In the genomic region with DNA sequence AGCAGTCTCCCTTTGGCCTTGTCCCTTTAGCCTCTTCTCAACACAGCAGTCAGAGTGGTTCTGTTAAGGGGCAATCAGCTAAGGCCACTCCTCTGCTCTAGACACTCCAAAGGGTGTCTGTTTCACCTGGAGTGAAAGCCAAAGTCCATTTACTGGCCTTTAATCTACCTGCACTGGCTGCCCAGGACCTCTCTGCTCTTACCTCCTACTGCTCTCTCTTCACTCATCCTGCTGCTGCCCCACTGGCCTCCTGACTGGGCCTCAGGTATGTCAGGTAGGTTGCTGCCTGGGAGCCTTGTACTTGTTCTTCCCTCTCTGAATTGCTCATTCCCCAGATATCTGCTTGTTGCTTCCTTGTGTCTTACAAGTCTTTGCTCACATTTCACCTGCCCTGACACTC, we compare ENCODE assay signal across 2 cellular contexts.
TF ChIP-seq lines count a peak whose summit lies in the region.

No MANE protein-coding gene starts in this region.

TF ChIP-seq in GM12878, 131 proteins besides CTCF, POLR2A, EP300 and RAD21 (continues in another document):
- TF ChIP-seq, protein P1, sequence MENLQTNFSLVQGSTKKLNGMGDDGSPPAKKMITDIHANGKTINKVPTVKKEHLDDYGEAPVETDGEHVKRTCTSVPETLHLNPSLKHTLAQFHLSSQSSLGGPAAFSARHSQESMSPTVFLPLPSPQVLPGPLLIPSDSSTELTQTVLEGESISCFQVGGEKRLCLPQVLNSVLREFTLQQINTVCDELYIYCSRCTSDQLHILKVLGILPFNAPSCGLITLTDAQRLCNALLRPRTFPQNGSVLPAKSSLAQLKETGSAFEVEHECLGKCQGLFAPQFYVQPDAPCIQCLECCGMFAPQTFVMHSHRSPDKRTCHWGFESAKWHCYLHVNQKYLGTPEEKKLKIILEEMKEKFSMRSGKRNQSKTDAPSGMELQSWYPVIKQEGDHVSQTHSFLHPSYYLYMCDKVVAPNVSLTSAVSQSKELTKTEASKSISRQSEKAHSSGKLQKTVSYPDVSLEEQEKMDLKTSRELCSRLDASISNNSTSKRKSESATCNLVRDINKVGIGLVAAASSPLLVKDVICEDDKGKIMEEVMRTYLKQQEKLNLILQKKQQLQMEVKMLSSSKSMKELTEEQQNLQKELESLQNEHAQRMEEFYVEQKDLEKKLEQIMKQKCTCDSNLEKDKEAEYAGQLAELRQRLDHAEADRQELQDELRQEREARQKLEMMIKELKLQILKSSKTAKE (IDR thresholded peaks at IDR 0.05; ENCODE audit: low read depth, poor library complexity, severe bottlenecking) = no peak
- TF ChIP-seq RAD51 (IDR thresholded peaks at IDR 0.05) (no peak), MAX (IDR thresholded peaks at IDR 0.05; ENCODE audit: low read depth, low read length) (no peak), SPI1 (IDR thresholded peaks at IDR 0.05; ENCODE audit: borderline replicate concordance, insufficient read depth, low read depth, low read length) (no peak), KLF5 (IDR thresholded peaks at IDR 0.05; ENCODE audit: partially characterized antibody) (no peak), IKZF1 (conservative IDR thresholded peaks at IDR 0.05) (no peak), ZNF217 (IDR thresholded peaks at IDR 0.05) (no peak), RB1 (IDR thresholded peaks at IDR 0.05; ENCODE audit: borderline replicate concordance) (no peak), CUX1 (IDR thresholded peaks at IDR 0.05; ENCODE audit: insufficient replicate concordance, low read depth, low read length) (no peak), CHD2 (IDR thresholded peaks at IDR 0.05; ENCODE audit: borderline replicate concordance, low read depth, low read length) (no peak), PAX8 (IDR thresholded peaks at IDR 0.05) (no peak), GABPA (IDR thresholded peaks at IDR 0.05; ENCODE audit: low read depth) (no peak), POLR2AphosphoS5 (IDR thresholded peaks at IDR 0.05; ENCODE audit: low read length) (no peak), DPF2 (IDR thresholded peaks at IDR 0.05) (no peak)
- TF ChIP-seq, protein P2, sequence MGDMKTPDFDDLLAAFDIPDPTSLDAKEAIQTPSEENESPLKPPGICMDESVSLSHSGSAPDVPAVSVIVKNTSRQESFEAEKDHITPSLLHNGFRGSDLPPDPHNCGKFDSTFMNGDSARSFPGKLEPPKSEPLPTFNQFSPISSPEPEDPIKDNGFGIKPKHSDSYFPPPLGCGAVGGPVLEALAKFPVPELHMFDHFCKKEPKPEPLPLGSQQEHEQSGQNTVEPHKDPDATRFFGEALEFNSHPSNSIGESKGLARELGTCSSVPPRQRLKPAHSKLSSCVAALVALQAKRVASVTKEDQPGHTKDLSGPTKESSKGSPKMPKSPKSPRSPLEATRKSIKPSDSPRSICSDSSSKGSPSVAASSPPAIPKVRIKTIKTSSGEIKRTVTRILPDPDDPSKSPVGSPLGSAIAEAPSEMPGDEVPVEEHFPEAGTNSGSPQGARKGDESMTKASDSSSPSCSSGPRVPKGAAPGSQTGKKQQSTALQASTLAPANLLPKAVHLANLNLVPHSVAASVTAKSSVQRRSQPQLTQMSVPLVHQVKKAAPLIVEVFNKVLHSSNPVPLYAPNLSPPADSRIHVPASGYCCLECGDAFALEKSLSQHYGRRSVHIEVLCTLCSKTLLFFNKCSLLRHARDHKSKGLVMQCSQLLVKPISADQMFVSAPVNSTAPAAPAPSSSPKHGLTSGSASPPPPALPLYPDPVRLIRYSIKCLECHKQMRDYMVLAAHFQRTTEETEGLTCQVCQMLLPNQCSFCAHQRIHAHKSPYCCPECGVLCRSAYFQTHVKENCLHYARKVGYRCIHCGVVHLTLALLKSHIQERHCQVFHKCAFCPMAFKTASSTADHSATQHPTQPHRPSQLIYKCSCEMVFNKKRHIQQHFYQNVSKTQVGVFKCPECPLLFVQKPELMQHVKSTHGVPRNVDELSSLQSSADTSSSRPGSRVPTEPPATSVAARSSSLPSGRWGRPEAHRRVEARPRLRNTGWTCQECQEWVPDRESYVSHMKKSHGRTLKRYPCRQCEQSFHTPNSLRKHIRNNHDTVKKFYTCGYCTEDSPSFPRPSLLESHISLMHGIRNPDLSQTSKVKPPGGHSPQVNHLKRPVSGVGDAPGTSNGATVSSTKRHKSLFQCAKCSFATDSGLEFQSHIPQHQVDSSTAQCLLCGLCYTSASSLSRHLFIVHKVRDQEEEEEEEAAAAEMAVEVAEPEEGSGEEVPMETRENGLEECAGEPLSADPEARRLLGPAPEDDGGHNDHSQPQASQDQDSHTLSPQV (IDR thresholded peaks at IDR 0.05) = no peak

TF ChIP-seq in liver, 16 proteins besides CTCF, POLR2A, EP300 and RAD21 (continued from another document):
- TF ChIP-seq REST (IDR thresholded peaks at IDR 0.05) (no peak), GABPA (IDR thresholded peaks at IDR 0.05 in 1 of 2, conservative IDR thresholded peaks at IDR 0.05 in 1 of 2) (no peak), MAX (IDR thresholded peaks at IDR 0.05) (no peak), TAF1 (conservative IDR thresholded peaks at IDR 0.05) (no peak), RXRA (IDR thresholded peaks at IDR 0.05) (no peak)
